1 cellular context compared by ENCODE assay signal in genomic region chr5:32312682-32313523, GRCh38.
TF ChIP-seq lines count a peak whose summit lies in the region.

TSS of gene MTMR12 (minus strand) at chr5:32312939. CDS start at chr5:32312838, 101 bp downstream.

TF ChIP-seq in K562, 482 proteins besides CTCF, POLR2A, EP300 and RAD21 (continued from another document and continues in another):
- TF ChIP-seq HOXB6 (CRISPR knock-in tag; IDR thresholded peaks at IDR 0.05; ENCODE audit: borderline replicate concordance) (no peak), NR4A1 (CRISPR knock-in tag; IDR thresholded peaks at IDR 0.05) (0 out of 2 replicates have a peak, but pooled peaks have one; percentile 37), NR4A1 (tag; IDR thresholded peaks at IDR 0.05) (peak; percentile 75), CUX1 (CRISPR knock-in tag; IDR thresholded peaks at IDR 0.05) (no peak), DPF2 (IDR thresholded peaks at IDR 0.05) (no peak), MAFF (IDR thresholded peaks at IDR 0.05; ENCODE audit: low read length) (no peak), RBM15 (IDR thresholded peaks at IDR 0.05; ENCODE audit: insufficient read depth, low read length) (no peak), CBX1 (IDR thresholded peaks at IDR 0.05; ENCODE audit: low read depth) (0 out of 2 replicates have a peak, but pooled peaks have one; percentile 50), ZNF551 (CRISPR knock-in tag; IDR thresholded peaks at IDR 0.05) (no peak), DDX20 (tag; IDR thresholded peaks at IDR 0.05; ENCODE audit: low read depth) (no peak), ZBTB17 (CRISPR knock-in tag; IDR thresholded peaks at IDR 0.05) (no peak), GMEB1 (CRISPR knock-in tag; IDR thresholded peaks at IDR 0.05) (peak; percentile 50), PKNOX1 (IDR thresholded peaks at IDR 0.05) (peak; percentile 99), NELFE (IDR thresholded peaks at IDR 0.05; ENCODE audit: insufficient read depth, insufficient read length) (no peak), JUNB (CRISPR knock-in tag; conservative IDR thresholded peaks at IDR 0.05) (no peak), MEIS2 (IDR thresholded peaks at IDR 0.05; ENCODE audit: partially characterized antibody) (peak; percentile 57), ZNF511 (CRISPR knock-in tag; IDR thresholded peaks at IDR 0.05) (peak; percentile 39; the same call in 1 of the 2 replicates), ZNF311 (CRISPR knock-in tag; IDR thresholded peaks at IDR 0.05) (no peak), SUPT5H (IDR thresholded peaks at IDR 0.05) (peak; percentile 82), ZNF449 (CRISPR knock-in tag; IDR thresholded peaks at IDR 0.05) (no peak), ATF3 (IDR thresholded peaks at IDR 0.05) (no peak), ATF3 (CRISPR knock-in tag; conservative IDR thresholded peaks at IDR 0.05) (no peak), KDM4B (IDR thresholded peaks at IDR 0.05; ENCODE audit: borderline replicate concordance in 2 of 2, low read depth in 1 of 2) (no peak), RFX5 (IDR thresholded peaks at IDR 0.05; ENCODE audit: low read depth, low read length) (peak; percentile 85), BRCA1 (IDR thresholded peaks at IDR 0.05) (no peak), BRCA1 (CRISPR knock-in tag; IDR thresholded peaks at IDR 0.05) (no peak), ZNF280A (IDR thresholded peaks at IDR 0.05; ENCODE audit: low read depth, partially characterized antibody) (no peak), ZFP36 (IDR thresholded peaks at IDR 0.05; ENCODE audit: low read depth, low read length, partially characterized antibody) (peak; percentile 6), POLR2G (IDR thresholded peaks at IDR 0.05; ENCODE audit: low read depth, low read length) (peak; percentile 94), TCF3 (CRISPR knock-in tag; IDR thresholded peaks at IDR 0.05) (peak; percentile 21; the same call in 1 of the 2 replicates), E4F1 (CRISPR knock-in tag; IDR thresholded peaks at IDR 0.05; ENCODE audit: borderline replicate concordance) (no peak), DMBX1 (CRISPR knock-in tag; IDR thresholded peaks at IDR 0.05; ENCODE audit: borderline replicate concordance) (no peak), MTA3 (IDR thresholded peaks at IDR 0.05; ENCODE audit: borderline replicate concordance) (peak; percentile 12; the same call in 1 of the 2 replicates), FOSL1 (tag; conservative IDR thresholded peaks at IDR 0.05) (no peak; the same call in 1 of the 2 replicates), TRIM25 (IDR thresholded peaks at IDR 0.05; ENCODE audit: borderline replicate concordance) (no peak), SMARCB1 (IDR thresholded peaks at IDR 0.05; ENCODE audit: insufficient read length, low read depth) (no peak), ZBTB7A (IDR thresholded peaks at IDR 0.05; ENCODE audit: borderline replicate concordance, control insufficient read depth, low read depth, low read length) (peak; percentile 89; the same call in 1 of the 2 replicates), TBP (optimal IDR thresholded peaks at IDR 0.05; ENCODE audit: low read depth, low read length) (peak; percentile 82), CGGBP1 (CRISPR knock-in tag; IDR thresholded peaks at IDR 0.05) (peak; percentile 39; the same call in 1 of the 2 replicates), ZMIZ1 (IDR thresholded peaks at IDR 0.05; ENCODE audit: low read depth in 2 of 2, low read length in 2 of 2) (0 out of 4 replicates have a peak, but pooled peaks of 1 of the 2 experiments have one; percentile 31)
